9 cellular contexts compared by ENCODE assay signal in genomic region chr16:46658925-46659324, GRCh38. TPM values are rescaled to one million over a fixed set of nuclear protein-coding genes. Genes with fewer than 3 reads are reported as not detected.
DNase-seq lines count a peak whose midpoint lies in the region; ATAC-seq and TF ChIP-seq lines count a peak whose summit lies in the region.
"Had no signal": no experiment of that assay in that cellular context is flagged by ENCODE, and none has a peak within 500 bp of the region (broad histone marks: within the 10 kb centered on the region; RNA-seq: fewer than 3 reads in every experiment).

No MANE protein-coding gene starts in this region.

- H4K91ac ChIP-seq in H9 (ENCODE audit: insufficient read length, low read depth, low read length) = no peak overlapping the region

- no peak overlapping the region for H3K4me3 Mint-ChIP-seq in activated CD8-positive, alpha-beta T cell treated with anti-CD3 and anti-CD28 coated beads for 36 hours
- H3K4me3 Mint-ChIP-seq in H9 = no peak overlapping the region
- H3K4me3 Mint-ChIP-seq: brain had no signal

- H4K20me1 ChIP-seq in H9 (ENCODE audit: control insufficient read depth, insufficient read depth, insufficient read length) = no peaks in the 10 kb centered on the region

- peaks cover 12% of the 10 kb centered on the region for H3K4me1 Mint-ChIP-seq in activated CD8-positive, alpha-beta T cell treated with anti-CD3 and anti-CD28 coated beads for 36 hours (ENCODE audit: low read depth)
- H3K4me1 Mint-ChIP-seq in H9 = no peaks in the 10 kb centered on the region
- H3K4me1 Mint-ChIP-seq: brain had no signal

- H3K4me2 ChIP-seq in H9 (ENCODE audit: insufficient read depth, insufficient read length, low read length) = no peak overlapping the region

- no peak overlapping the region for H3K18ac ChIP-seq in H9 (ENCODE audit: insufficient read length, low read depth, low read length)

- CTCF ChIA-PET in activated CD8-positive, alpha-beta T cell treated with anti-CD3 and anti-CD28 coated beads for 36 hours (lab: Charles Lee) = interaction anchor here (0.9 to 5.5 kb wide), 2 partner anchors 10 to 16 kb away, joined by 3 to 31 read pairs; no protein-coding TSS in a partner anchor

- no peak overlapping the region for H3K56ac ChIP-seq in H9 (ENCODE audit: insufficient read length, low read depth, low read length)

- no peak overlapping the region for H4K8ac ChIP-seq in H9 (replicated peaks; ENCODE audit: insufficient read length, low read depth, low read length)

- H2AK5ac ChIP-seq in H9 (ENCODE audit: insufficient read length, low read length) = no peak overlapping the region

- DNase-seq in GDM1 (lab: John Stamatoyannopoulos, UW) (peak; percentile 95), spleen (peak; percentile 83), DMS53 (lab: John Stamatoyannopoulos, UW) (no peak), H9 (no peak)
- DNase-seq in activated CD8-positive, alpha-beta T cell treated with anti-CD3 and anti-CD28 coated beads for 36 hours = peak; percentile 51
- DNase-seq in activated effector memory CD4-positive, alpha-beta T cell treated with Interleukin-2 at 50 U/mL for 16 hours = no peak

- peak overlapping the region; percentile 68 for H3K27ac Mint-ChIP-seq in activated CD8-positive, alpha-beta T cell treated with anti-CD3 and anti-CD28 coated beads for 36 hours
- H3K27ac Mint-ChIP-seq in H9 = no peak overlapping the region

- no peaks in the 10 kb centered on the region for H3K79me2 ChIP-seq in H9 (ENCODE audit: insufficient read depth, low read length)

- no peak overlapping the region for H4K5ac ChIP-seq in H9 (ENCODE audit: insufficient read length, low read depth, low read length)

- H3K36me3 ChIP-seq in spleen = peaks cover 2 to 91% (median 45%) of the 10 kb centered on the region in 6 donors

- intact Hi-C loops in activated CD8-positive, alpha-beta T cell treated with anti-CD3 and anti-CD28 coated beads for 36 hours (cut with micrococcal nuclease) = no loop called here
- intact Hi-C loops in spleen (cut with DNase I; ENCODE audit: low total_unique reads) = no loop called here

- no peaks in the 10 kb centered on the region for H3K79me1 ChIP-seq in H9 (ENCODE audit: insufficient read depth, low read depth, low read length, poor library complexity, severe bottlenecking)

- H2BK20ac ChIP-seq in H9 (ENCODE audit: low read depth, low read length, poor library complexity, severe bottlenecking) = no peak overlapping the region

- H2AFZ ChIP-seq in H9 (ENCODE audit: low read length) = no peak overlapping the region

- no peak overlapping the region for H3K4me3 ChIP-seq in spleen

- H3K4me1 ChIP-seq in spleen = peaks cover 0 to 25% (median 9%) of the 10 kb centered on the region in 6 donors
- no peaks in the 10 kb centered on the region for H3K4me1 ChIP-seq in H9 (ENCODE audit: insufficient read depth, low read length)

- POLR2A ChIA-PET in activated CD8-positive, alpha-beta T cell treated with anti-CD3 and anti-CD28 coated beads for 36 hours (lab: Charles Lee) = interaction anchor here (0.7 to 0.9 kb wide), 2 partner anchors 25 to 166 kb away, joined by 3 read pairs; no protein-coding TSS in a partner anchor

- H3K27ac ChIP-seq in spleen = peak overlapping the region in 4 of 8 donors; percentile 22 to 66 (median 43)
- H3K27ac ChIP-seq in H9 (ENCODE audit: insufficient read length, low read depth, low read length) = no peak overlapping the region

- no peaks in the 10 kb centered on the region for H3K27me3 Mint-ChIP-seq in activated CD8-positive, alpha-beta T cell treated with anti-CD3 and anti-CD28 coated beads for 36 hours
- no peaks in the 10 kb centered on the region for H3K27me3 Mint-ChIP-seq in H9 (ENCODE audit: low read depth)
- H3K27me3 Mint-ChIP-seq: brain had no signal

- no peak overlapping the region for H2BK5ac ChIP-seq in H9 (ENCODE audit: insufficient read length, low read length)

- H3K14ac ChIP-seq in H9 (ENCODE audit: insufficient read depth, low read length) = no peak overlapping the region

- H3K27me3 ChIP-seq in spleen (replicated peaks in 1 of 7) = no peaks in the 10 kb centered on the region
- H3K27me3 ChIP-seq in H9 (ENCODE audit: insufficient read depth, low read length) = no peaks in the 10 kb centered on the region

- no peak for TF ChIP-seq CTCF in activated CD8-positive, alpha-beta T cell treated with anti-CD3 and anti-CD28 coated beads for 36 hours (IDR thresholded peaks at IDR 0.05)
- no peak for TF ChIP-seq CTCF in spleen (IDR thresholded peaks at IDR 0.05 in 8 of 11, conservative IDR thresholded peaks at IDR 0.05 in 3 of 11)
- no peak for TF ChIP-seq CTCF in H9 (conservative IDR thresholded peaks at IDR 0.05)

- no peak overlapping the region for H3T11ph ChIP-seq in H9 (ENCODE audit: low read length)

- no peak overlapping the region for H2BK15ac ChIP-seq in H9 (ENCODE audit: low read depth, low read length)

- no peak overlapping the region for H3K9ac ChIP-seq in H9 (ENCODE audit: extremely low read depth, insufficient read length, low read length)

- 8 to 29% (median 14%) methylated on average over 1 of the region's 1 CpG for WGBS in spleen, 5 donors
- WGBS in H9 (ENCODE audit: extremely low coverage, insufficient read length, low lambda C conversion rate) = no CpG with 5 or more reads among the region's 1 CpG

- TF ChIP-seq POLR2A in spleen (IDR thresholded peaks at IDR 0.05) = no peak

- H3K9me3 ChIP-seq in spleen (no peaks in the 10 kb centered on the region), H9 (ENCODE audit: control insufficient read depth, low read depth, low read length) (no peaks in the 10 kb centered on the region)

- peak; percentile 98 for ATAC-seq in GM19438 (IDR thresholded peaks at IDR 0.05; ENCODE audit: low read depth, unreplicated experiment)
- peak; percentile 84 for ATAC-seq in HG03439 (IDR thresholded peaks at IDR 0.05; ENCODE audit: unreplicated experiment)
- peak; percentile 93 for ATAC-seq in activated CD8-positive, alpha-beta T cell treated with anti-CD3 and anti-CD28 coated beads for 36 hours

- no peaks in the 10 kb centered on the region for H3K9me3 Mint-ChIP-seq in activated CD8-positive, alpha-beta T cell treated with anti-CD3 and anti-CD28 coated beads for 36 hours
- 0 out of 5 replicates have a peak, but pooled peaks cover 0 to 3% of the 10 kb centered on the region in 2 experiments for H3K9me3 Mint-ChIP-seq in H9
- H3K9me3 Mint-ChIP-seq: brain had no signal

- H3K36me3 Mint-ChIP-seq in activated CD8-positive, alpha-beta T cell treated with anti-CD3 and anti-CD28 coated beads for 36 hours (ENCODE audit: low read depth) = peaks cover 22% of the 10 kb centered on the region
- peaks cover 21 to 49% (median 40%) of the 10 kb centered on the region in 3 experiments for H3K36me3 Mint-ChIP-seq in H9 (ENCODE audit: insufficient read depth in 1 of 3, low read depth in 3 of 3)

- H2BK120ac ChIP-seq in H9 (ENCODE audit: low read depth, low read length, poor library complexity, severe bottlenecking) = no peak overlapping the region

- no peak overlapping the region for H3K23ac ChIP-seq in H9 (ENCODE audit: insufficient read length, low read depth, low read length)

- H2BK12ac ChIP-seq in H9 (ENCODE audit: insufficient read length, low read depth, low read length) = no peak overlapping the region

- no peaks in the 10 kb centered on the region for H3K23me2 ChIP-seq in H9 (ENCODE audit: insufficient read length, low read depth, low read length, poor library complexity, severe bottlenecking)

- no peak overlapping the region for H3K4ac ChIP-seq in H9 (ENCODE audit: low read depth, low read length)

RNA-seq across cellular contexts. Expression of gene VPS35, which starts 30.1 kb away (rescaled TPM):
- 10 to 100 TPM; 83.4 to 94.9 TPM for total RNA-seq in activated CD8-positive, alpha-beta T cell treated with anti-CD3 and anti-CD28 coated beads for 36 hours
- total RNA-seq in spleen (100 to 1,000 TPM in 4 of 7 donors, 10 to 100 TPM in 3; 58.3 to 111 (median 105) TPM), H9 (2021) (66.9 and 70.4 TPM in 2 replicates)
- 10 to 100 TPM; 18.1 to 24.9 (median 22.0) TPM for polyA plus RNA-seq in spleen

RNA-seq across cellular contexts. Expression of gene ORC6, which starts 30.5 kb away (rescaled TPM):
- 10 to 100 TPM; 49.2 to 51.6 TPM for total RNA-seq in activated CD8-positive, alpha-beta T cell treated with anti-CD3 and anti-CD28 coated beads for 36 hours
- total RNA-seq in spleen (10 to 100 TPM in 1 of 7 donors, 1 to 10 TPM in 6; 3.1 to 10.0 (median 5.9) TPM), H9 (2021) (85.1 and 95.0 TPM in 2 replicates)
- polyA plus RNA-seq in spleen = 10 to 100 TPM in 1 of 3 donors, 1 to 10 TPM in 2; 8.4 to 11.4 (median 8.4) TPM

RNA-seq across cellular contexts. Expression of gene SHCBP1, which starts 37.7 kb away (rescaled TPM):
- total RNA-seq in activated CD8-positive, alpha-beta T cell treated with anti-CD3 and anti-CD28 coated beads for 36 hours = 10 to 100 TPM; 37.0 to 37.6 TPM
- total RNA-seq in spleen = 10 to 100 TPM in 1 of 7 donors, 1 to 10 TPM in 6; 3.1 to 15.7 (median 6.0) TPM
- polyA plus RNA-seq in spleen = 1 to 10 TPM; 1.7 to 4.6 (median 4.0) TPM
- total RNA-seq in H9 (2021) = 16.6 and 17.2 TPM in 2 replicates

Comparison
In these comparisons a context has a peak if more than half of its experiments do, and no peak if none do; other contexts are left out.
1. DNase-seq: peak in GDM1 (single experiment), activated CD8-positive, alpha-beta T cell treated with anti-CD3 and anti-CD28 coated beads for 36 hours (single experiment) and spleen (single experiment); none in DMS53 (single experiment), H9 (single experiment) and activated effector memory CD4-positive, alpha-beta T cell treated with Interleukin-2 at 50 U/mL for 16 hours (single experiment).
2. Peak in every context shown above with its lines, with median percentiles within 50 percentile points of each other: ATAC-seq.